ENCODE assay signal across 1 cellular context in genomic region chr1:32804460-32804859, GRCh38.
TF ChIP-seq lines count a peak whose summit lies in the region.

No MANE protein-coding gene starts in this region.

TF ChIP-seq in K562, 482 proteins besides CTCF, POLR2A, EP300 and RAD21:
- TF ChIP-seq, protein P1, sequence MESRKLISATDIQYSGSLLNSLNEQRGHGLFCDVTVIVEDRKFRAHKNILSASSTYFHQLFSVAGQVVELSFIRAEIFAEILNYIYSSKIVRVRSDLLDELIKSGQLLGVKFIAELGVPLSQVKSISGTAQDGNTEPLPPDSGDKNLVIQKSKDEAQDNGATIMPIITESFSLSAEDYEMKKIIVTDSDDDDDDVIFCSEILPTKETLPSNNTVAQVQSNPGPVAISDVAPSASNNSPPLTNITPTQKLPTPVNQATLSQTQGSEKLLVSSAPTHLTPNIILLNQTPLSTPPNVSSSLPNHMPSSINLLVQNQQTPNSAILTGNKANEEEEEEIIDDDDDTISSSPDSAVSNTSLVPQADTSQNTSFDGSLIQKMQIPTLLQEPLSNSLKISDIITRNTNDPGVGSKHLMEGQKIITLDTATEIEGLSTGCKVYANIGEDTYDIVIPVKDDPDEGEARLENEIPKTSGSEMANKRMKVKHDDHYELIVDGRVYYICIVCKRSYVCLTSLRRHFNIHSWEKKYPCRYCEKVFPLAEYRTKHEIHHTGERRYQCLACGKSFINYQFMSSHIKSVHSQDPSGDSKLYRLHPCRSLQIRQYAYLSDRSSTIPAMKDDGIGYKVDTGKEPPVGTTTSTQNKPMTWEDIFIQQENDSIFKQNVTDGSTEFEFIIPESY (CRISPR knock-in tag; IDR thresholded peaks at IDR 0.05), result 0 out of 2 replicates have a peak, but pooled peaks have one; percentile 47
- TF ChIP-seq POLR2G (IDR thresholded peaks at IDR 0.05; ENCODE audit: low read depth, low read length) (peak; percentile 65), RBFOX2 (IDR thresholded peaks at IDR 0.05; ENCODE audit: low read depth, low read length) (peak; percentile 42; the same call in 1 of the 2 replicates)
